In the genomic region with DNA sequence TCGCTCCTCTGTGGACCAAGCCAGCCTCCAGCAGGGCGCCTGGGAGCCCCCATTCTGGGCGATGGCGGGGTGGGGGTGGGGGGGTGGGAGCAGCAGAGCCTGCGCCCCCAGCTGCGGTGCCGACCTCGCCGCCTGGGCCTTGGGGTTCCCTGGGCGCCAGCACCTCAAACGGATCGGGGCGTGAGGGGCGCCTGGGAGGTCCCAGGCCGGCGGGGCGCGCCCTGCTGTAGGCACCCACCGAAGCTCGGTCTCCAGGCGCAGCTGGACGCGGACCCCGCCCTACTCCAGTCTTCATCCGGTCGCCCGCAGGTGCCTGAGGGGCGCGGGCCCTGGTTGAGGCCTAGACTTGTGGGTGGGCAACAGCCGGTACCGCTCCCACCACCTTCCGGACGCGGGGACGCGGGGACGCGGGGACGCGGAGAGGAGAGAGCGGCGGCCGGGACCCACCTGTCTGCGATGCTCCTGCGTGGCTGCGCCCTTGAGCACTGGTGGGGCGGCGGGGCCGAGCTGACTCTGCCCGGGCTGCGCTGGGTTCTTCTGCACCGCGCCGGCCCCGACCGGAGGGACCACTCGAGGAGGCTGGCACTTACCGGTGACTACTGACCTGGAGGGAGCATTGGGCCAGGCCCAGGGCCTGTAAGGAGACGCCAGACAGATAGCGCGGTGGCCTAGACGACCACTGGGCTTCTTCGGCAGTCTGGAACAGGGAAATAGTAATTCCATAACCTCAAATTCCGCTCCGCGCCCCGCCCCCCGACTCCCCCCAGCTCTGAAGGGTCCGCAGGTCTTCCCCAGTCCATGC, we compare ENCODE assay signal across 17 cellular contexts. TPM values are rescaled to one million over a fixed set of nuclear protein-coding genes. Genes with fewer than 3 reads are reported as not detected.
DNase-seq lines count a peak whose midpoint lies in the region; ATAC-seq and TF ChIP-seq lines count a peak whose summit lies in the region.
"Had no signal": no experiment of that assay in that cellular context is flagged by ENCODE, and none has a peak within 500 bp of the region (broad histone marks: within the 10 kb centered on the region; RNA-seq: fewer than 3 reads in every experiment).

No MANE protein-coding gene starts in this region.

- peak overlapping the region; percentile 79 for H3K4me3 Mint-ChIP-seq in natural killer cell

- H3K4me3 ChIP-seq in coronary artery: peak overlapping the region; percentile 40
- peak overlapping the region in 3 of 4 donors; percentile 1 to 30 (median 5) for H3K4me3 ChIP-seq in upper lobe of left lung

- no peak for TF ChIP-seq EP300 in upper lobe of left lung (IDR thresholded peaks at IDR 0.05)

- H3K27ac Mint-ChIP-seq in natural killer cell: no peak overlapping the region

- H3K27me3 ChIP-seq in upper lobe of left lung: peaks cover 0 to 27% (median 15%) of the 10 kb centered on the region in 4 donors
- H3K27me3 ChIP-seq: uterus had no signal

- no peak overlapping the region for H3K27ac ChIP-seq in coronary artery
- H3K27ac ChIP-seq in upper lobe of left lung: no peak overlapping the region
- H3K27ac ChIP-seq: uterus had no signal

- H3K27me3 Mint-ChIP-seq in natural killer cell (ENCODE audit: low read depth in 2 of 2): peaks cover 42 to 66% of the 10 kb centered on the region in 2 donors

- TF ChIP-seq POLR2A in upper lobe of left lung (IDR thresholded peaks at IDR 0.05) (no peak), GM18505 (IDR thresholded peaks at IDR 0.05; ENCODE audit: borderline replicate concordance, extremely low read depth, insufficient read depth, insufficient read length) (no peak)

- intact Hi-C loops in Right ventricle myocardium inferior (cut with DNase I) (no loop called here), Right ventricle myocardium superior (cut with DNase I) (no loop called here), natural killer cell (cut with micrococcal nuclease) (no loop called here)

- H3K9me3 ChIP-seq in upper lobe of left lung: no peaks in the 10 kb centered on the region
- H3K9me3 ChIP-seq: uterus had no signal

- DNase-seq in Right ventricle myocardium inferior (ENCODE audit: missing footprints): peak; percentile 67
- no peak for DNase-seq in Right ventricle myocardium superior
- DNase-seq in coronary artery (ENCODE audit: low spot score): peak; percentile 58
- no peak for DNase-seq in natural killer cell
- DNase-seq in upper lobe of left lung: peak in 1 of 2 donors; percentile 85
- DNase-seq in NCI-H146 (lab: John Stamatoyannopoulos, UW): no peak
- no peak for DNase-seq in epidermal melanocyte (ENCODE audit: insufficient read length, low spot score)
- DNase-seq: anterior cingulate cortex; DMS 273 treated with DMSO at 0.1 percent for 48 hours; effector CD8-positive, alpha-beta T cell; glutamatergic neuron; KG1; NCI-H2029; NCI-H748 treated with DMSO at 0.1 percent for 48 hours; SHP77 treated with DMSO at 0.1 percent for 48 hours; uterus had no signal

- H3K36me3 Mint-ChIP-seq in natural killer cell: no peaks in the 10 kb centered on the region

- WGBS in upper lobe of left lung, 2 donors: 34 to 48% methylated on average over 39 to 51 of the region's 69 CpGs

- ATAC-seq in Right ventricle myocardium inferior (no peak), Right ventricle myocardium superior (ENCODE audit: poor library complexity) (no peak), natural killer cell (no peak), upper lobe of left lung (ENCODE audit: low FRiP score in 2 of 2) (no peak), GM18505 (IDR thresholded peaks at IDR 0.05; ENCODE audit: unreplicated experiment) (no peak)

- no peaks in the 10 kb centered on the region for H3K9me3 Mint-ChIP-seq in natural killer cell

- TF ChIP-seq CTCF in coronary artery (IDR thresholded peaks at IDR 0.05) (no peak), natural killer cell (IDR thresholded peaks at IDR 0.05) (no peak), upper lobe of left lung (IDR thresholded peaks at IDR 0.05) (no peak)

- H3K4me1 ChIP-seq in upper lobe of left lung: peaks cover 8 to 19% (median 15%) of the 10 kb centered on the region in 4 donors
- H3K4me1 ChIP-seq: uterus had no signal

- H3K4me1 Mint-ChIP-seq in natural killer cell: peaks cover 5 to 6% of the 10 kb centered on the region in 2 donors

- no peaks in the 10 kb centered on the region for H3K36me3 ChIP-seq in upper lobe of left lung
- H3K36me3 ChIP-seq: uterus had no signal

RNA-seq across cellular contexts. Expression of a gene that starts 5.5 kb away (rescaled TPM):
- total RNA-seq in Right ventricle myocardium inferior: 0.11 TPM
- 0.11 TPM for total RNA-seq in Right ventricle myocardium superior
- total RNA-seq in natural killer cell: under 1 TPM in 2 of 3 donors, not detected in 1; 0.49 to 0.95 TPM
- 1 to 10 TPM in 3 of 6 donors, under 1 TPM in 2, not detected in 1; 0.15 to 2.1 (median 1.1) TPM for total RNA-seq in upper lobe of left lung

RNA-seq across cellular contexts. Expression of a gene that starts 21.7 kb away (rescaled TPM):
- total RNA-seq in Right ventricle myocardium inferior (3.3 TPM), Right ventricle myocardium superior (1.9 TPM), natural killer cell (10 to 100 TPM; 13.0 to 20.2 (median 19.5) TPM), upper lobe of left lung (10 to 100 TPM; 10.7 to 83.8 (median 45.8) TPM)

RNA-seq across cellular contexts. Expression of a gene that starts 53.4 kb away (rescaled TPM):
- total RNA-seq in Right ventricle myocardium inferior (128 TPM), Right ventricle myocardium superior (119 TPM), natural killer cell (10 to 100 TPM; 82.9 to 98.0 (median 94.3) TPM), upper lobe of left lung (100 to 1,000 TPM in 5 of 6 donors, 10 to 100 TPM in 1; 99.8 to 224 (median 156) TPM)

Comparison
In these comparisons a context has a peak if more than half of its experiments do, and no peak if none do; other contexts are left out.
1. DNase-seq: peak in Right ventricle myocardium inferior (single experiment) and coronary artery (single experiment); none in Right ventricle myocardium superior (single experiment), natural killer cell (single experiment), NCI-H146 (single experiment) and epidermal melanocyte (single experiment).